In the genomic region with DNA sequence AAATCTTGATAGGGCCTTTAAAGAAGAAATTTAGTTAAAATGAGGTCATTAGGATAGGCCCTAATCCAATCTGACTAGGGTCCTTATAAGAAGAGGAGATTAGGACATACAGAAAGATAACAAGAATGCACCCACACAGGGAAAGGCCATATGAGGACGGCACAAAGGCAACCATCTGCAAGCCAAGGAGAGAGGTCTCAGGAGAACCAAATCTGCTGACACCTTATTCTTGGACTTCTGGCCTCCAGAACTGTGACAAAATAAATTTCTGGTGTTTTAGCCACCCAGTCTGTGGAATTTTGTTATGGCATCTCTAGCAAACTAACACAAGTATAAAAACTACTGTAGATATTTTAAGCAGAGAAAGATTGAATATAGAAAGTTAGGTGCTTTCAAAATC, we compare ENCODE assay signal across 26 cellular contexts.
"Had no signal": no experiment of that assay in that cellular context is flagged by ENCODE, and none has a peak within 500 bp of the region (broad histone marks: within the 10 kb centered on the region; RNA-seq: fewer than 3 reads in every experiment).

No MANE protein-coding gene starts in this region.

- H3K27me3 ChIP-seq: neural progenitor cell, ovary, right lobe of liver, sigmoid colon, stomach, suprapubic skin, testis, tibial artery, transverse colon, upper lobe of right lung, uterus had no signal

- DNase-seq: natural killer cell; occipital lobe; ovary; posterior cingulate gyrus; psoas muscle; right cardiac atrium; right lobe of liver; sigmoid colon; small intestine; stimulated activated CD4-positive, alpha-beta T cell treated with anti-CD3 and anti-CD28 coated beads, Interleukin-15, amount 100 ng/mL, for 24 hours; stimulated activated CD4-positive, alpha-beta T cell treated with anti-CD3 and anti-CD28 coated beads, Interleukin-2, amount 100 ng/mL, for 24 hours; stimulated activated CD4-positive, alpha-beta T cell treated with anti-CD3 and anti-CD28 coated beads, Interleukin-2, amount 100 ng/mL, for 48 hours; stimulated activated CD4-positive, alpha-beta T cell treated with anti-CD3 and anti-CD28 coated beads, Interleukin-4, amount 100 ng/mL, for 24 hours; stimulated activated naive B cell treated with anti-CD40 and anti-IgM and Interleukin-4, amounts not matched to agents 10 μg/mL and 1 μg/mL and 100 μg/mL, for 72 hours; stimulated activated naive CD4-positive, alpha-beta T cell treated with Interleukin-2 at 50 U/mL for 16 hours; stomach; substantia nigra; testis; tibial artery; transverse colon; upper lobe of right lung; uterus had no signal

- H3K79me2 ChIP-seq: parathyroid adenoma had no signal

- H3K9ac ChIP-seq: neural progenitor cell, parathyroid adenoma had no signal

- H3K27ac ChIP-seq: neural progenitor cell, ovary, parathyroid adenoma, psoas muscle, right lobe of liver, sigmoid colon, stomach, suprapubic skin, testis, tibial artery, transverse colon, upper lobe of right lung, uterus had no signal

- H3K36me3 ChIP-seq: neural progenitor cell, ovary, right lobe of liver, sigmoid colon, stomach, suprapubic skin, tibial artery, transverse colon, upper lobe of right lung, uterus had no signal

- ATAC-seq: natural killer cell; psoas muscle; right cardiac atrium; right lobe of liver; stimulated activated effector memory CD8-positive, alpha-beta T cell treated with anti-CD3 and anti-CD28 coated beads, Interleukin-12 subunit alpha, Interleukin-12 subunit beta, amount 100 ng/mL, for 72 hours; stimulated activated naive B cell treated with anti-CD40 and anti-IgM and Interleukin-4, amounts not matched to agents 10 μg/mL and 1 μg/mL and 100 μg/mL, for 72 hours; upper lobe of right lung had no signal

- H3K9me3 ChIP-seq: ovary, psoas muscle, right lobe of liver, sigmoid colon, stomach, suprapubic skin, testis, tibial artery, transverse colon, upper lobe of right lung, uterus had no signal

- H3K4me1 ChIP-seq: neural progenitor cell, uterus had no signal

- H3K4me2 ChIP-seq: neural progenitor cell had no signal

- FAIRE-seq: small intestine had no signal

- H2AFZ ChIP-seq: neural progenitor cell, parathyroid adenoma had no signal

- H3K4me3 ChIP-seq: neural progenitor cell, ovary, psoas muscle, right lobe of liver, sigmoid colon, stomach, suprapubic skin, testis, tibial artery, transverse colon, upper lobe of right lung, uterus had no signal
